ENCODE assay signal across 2 cellular contexts in the genomic region with DNA sequence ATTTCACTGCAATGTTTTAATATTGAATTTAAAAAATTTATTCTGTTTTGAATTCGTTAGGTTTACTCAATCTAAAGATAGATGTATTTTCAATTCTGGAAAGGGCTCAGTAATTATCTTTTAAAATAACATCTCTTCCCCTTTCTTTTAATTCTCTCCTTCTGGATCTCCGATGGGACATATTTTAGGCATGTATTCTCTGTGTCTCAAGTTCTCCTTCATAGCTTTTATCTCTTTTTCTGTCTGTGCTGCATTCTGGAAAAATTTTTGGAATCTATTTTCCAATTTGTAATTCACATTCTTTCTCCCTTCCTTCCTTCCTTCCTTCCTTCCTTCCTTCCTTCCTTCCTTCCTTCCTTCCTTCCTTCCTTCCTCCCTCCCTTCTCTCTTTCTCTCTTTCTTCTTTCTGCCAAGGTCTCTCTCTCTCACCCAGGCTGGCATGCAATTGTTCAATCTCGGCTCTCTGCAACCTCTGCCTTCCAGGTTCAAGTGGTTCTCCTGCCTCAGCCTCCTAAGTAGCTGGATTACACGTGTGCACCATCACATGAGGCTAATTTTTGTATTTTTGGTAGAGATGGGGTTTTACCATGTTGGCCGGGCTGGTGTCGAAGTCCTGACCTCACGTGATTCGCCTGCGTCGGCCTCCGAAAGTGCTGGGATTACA.
TF ChIP-seq lines count a peak whose summit lies in the region.

No MANE protein-coding gene starts in this region.

TF ChIP-seq in A549, 52 proteins besides CTCF, POLR2A, EP300 and RAD21 (continued from another document):
- TF ChIP-seq, protein P1, sequence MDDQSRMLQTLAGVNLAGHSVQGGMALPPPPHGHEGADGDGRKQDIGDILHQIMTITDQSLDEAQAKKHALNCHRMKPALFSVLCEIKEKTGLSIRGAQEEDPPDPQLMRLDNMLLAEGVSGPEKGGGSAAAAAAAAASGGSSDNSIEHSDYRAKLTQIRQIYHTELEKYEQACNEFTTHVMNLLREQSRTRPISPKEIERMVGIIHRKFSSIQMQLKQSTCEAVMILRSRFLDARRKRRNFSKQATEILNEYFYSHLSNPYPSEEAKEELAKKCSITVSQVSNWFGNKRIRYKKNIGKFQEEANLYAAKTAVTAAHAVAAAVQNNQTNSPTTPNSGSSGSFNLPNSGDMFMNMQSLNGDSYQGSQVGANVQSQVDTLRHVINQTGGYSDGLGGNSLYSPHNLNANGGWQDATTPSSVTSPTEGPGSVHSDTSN (IDR thresholded peaks at IDR 0.05): no peak
- TF ChIP-seq RNF2 (IDR thresholded peaks at IDR 0.05; ENCODE audit: borderline replicate concordance, low read depth): no peak
- no peak for TF ChIP-seq CHD2 (IDR thresholded peaks at IDR 0.05; ENCODE audit: low read length, partially characterized antibody)
- TF ChIP-seq, protein P2, sequence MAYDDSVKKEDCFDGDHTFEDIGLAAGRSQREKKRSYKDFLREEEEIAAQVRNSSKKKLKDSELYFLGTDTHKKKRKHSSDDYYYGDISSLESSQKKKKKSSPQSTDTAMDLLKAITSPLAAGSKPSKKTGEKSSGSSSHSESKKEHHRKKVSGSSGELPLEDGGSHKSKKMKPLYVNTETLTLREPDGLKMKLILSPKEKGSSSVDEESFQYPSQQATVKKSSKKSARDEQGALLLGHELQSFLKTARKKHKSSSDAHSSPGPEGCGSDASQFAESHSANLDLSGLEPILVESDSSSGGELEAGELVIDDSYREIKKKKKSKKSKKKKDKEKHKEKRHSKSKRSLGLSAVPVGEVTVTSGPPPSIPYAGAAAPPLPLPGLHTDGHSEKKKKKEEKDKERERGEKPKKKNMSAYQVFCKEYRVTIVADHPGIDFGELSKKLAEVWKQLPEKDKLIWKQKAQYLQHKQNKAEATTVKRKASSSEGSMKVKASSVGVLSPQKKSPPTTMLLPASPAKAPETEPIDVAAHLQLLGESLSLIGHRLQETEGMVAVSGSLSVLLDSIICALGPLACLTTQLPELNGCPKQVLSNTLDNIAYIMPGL (CRISPR knock-in tag; IDR thresholded peaks at IDR 0.05; ENCODE audit: borderline replicate concordance): no peak
- TF ChIP-seq ATOH8 (CRISPR knock-in tag; IDR thresholded peaks at IDR 0.05; ENCODE audit: low read depth): no peak
- no peak for TF ChIP-seq FOSL2 (IDR thresholded peaks at IDR 0.05)
- no peak for TF ChIP-seq FOSL2 (CRISPR knock-in tag; IDR thresholded peaks at IDR 0.05)
- no peak for TF ChIP-seq HEYL (CRISPR knock-in tag; IDR thresholded peaks at IDR 0.05)
- TF ChIP-seq NPAS2 (CRISPR knock-in tag; IDR thresholded peaks at IDR 0.05; ENCODE audit: borderline replicate concordance): no peak
- TF ChIP-seq, protein P3, sequence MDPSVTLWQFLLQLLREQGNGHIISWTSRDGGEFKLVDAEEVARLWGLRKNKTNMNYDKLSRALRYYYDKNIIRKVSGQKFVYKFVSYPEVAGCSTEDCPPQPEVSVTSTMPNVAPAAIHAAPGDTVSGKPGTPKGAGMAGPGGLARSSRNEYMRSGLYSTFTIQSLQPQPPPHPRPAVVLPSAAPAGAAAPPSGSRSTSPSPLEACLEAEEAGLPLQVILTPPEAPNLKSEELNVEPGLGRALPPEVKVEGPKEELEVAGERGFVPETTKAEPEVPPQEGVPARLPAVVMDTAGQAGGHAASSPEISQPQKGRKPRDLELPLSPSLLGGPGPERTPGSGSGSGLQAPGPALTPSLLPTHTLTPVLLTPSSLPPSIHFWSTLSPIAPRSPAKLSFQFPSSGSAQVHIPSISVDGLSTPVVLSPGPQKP (IDR thresholded peaks at IDR 0.05; ENCODE audit: low read depth, low read length): no peak
- no peak for TF ChIP-seq RCOR1 (IDR thresholded peaks at IDR 0.05; ENCODE audit: low read depth, low read length)
TF ChIP-seq in A549: peak in this region for 0.

TF ChIP-seq in HEK293, 187 proteins besides CTCF, POLR2A, EP300 and RAD21 (continued from another document):
- TF ChIP-seq, protein P4, sequence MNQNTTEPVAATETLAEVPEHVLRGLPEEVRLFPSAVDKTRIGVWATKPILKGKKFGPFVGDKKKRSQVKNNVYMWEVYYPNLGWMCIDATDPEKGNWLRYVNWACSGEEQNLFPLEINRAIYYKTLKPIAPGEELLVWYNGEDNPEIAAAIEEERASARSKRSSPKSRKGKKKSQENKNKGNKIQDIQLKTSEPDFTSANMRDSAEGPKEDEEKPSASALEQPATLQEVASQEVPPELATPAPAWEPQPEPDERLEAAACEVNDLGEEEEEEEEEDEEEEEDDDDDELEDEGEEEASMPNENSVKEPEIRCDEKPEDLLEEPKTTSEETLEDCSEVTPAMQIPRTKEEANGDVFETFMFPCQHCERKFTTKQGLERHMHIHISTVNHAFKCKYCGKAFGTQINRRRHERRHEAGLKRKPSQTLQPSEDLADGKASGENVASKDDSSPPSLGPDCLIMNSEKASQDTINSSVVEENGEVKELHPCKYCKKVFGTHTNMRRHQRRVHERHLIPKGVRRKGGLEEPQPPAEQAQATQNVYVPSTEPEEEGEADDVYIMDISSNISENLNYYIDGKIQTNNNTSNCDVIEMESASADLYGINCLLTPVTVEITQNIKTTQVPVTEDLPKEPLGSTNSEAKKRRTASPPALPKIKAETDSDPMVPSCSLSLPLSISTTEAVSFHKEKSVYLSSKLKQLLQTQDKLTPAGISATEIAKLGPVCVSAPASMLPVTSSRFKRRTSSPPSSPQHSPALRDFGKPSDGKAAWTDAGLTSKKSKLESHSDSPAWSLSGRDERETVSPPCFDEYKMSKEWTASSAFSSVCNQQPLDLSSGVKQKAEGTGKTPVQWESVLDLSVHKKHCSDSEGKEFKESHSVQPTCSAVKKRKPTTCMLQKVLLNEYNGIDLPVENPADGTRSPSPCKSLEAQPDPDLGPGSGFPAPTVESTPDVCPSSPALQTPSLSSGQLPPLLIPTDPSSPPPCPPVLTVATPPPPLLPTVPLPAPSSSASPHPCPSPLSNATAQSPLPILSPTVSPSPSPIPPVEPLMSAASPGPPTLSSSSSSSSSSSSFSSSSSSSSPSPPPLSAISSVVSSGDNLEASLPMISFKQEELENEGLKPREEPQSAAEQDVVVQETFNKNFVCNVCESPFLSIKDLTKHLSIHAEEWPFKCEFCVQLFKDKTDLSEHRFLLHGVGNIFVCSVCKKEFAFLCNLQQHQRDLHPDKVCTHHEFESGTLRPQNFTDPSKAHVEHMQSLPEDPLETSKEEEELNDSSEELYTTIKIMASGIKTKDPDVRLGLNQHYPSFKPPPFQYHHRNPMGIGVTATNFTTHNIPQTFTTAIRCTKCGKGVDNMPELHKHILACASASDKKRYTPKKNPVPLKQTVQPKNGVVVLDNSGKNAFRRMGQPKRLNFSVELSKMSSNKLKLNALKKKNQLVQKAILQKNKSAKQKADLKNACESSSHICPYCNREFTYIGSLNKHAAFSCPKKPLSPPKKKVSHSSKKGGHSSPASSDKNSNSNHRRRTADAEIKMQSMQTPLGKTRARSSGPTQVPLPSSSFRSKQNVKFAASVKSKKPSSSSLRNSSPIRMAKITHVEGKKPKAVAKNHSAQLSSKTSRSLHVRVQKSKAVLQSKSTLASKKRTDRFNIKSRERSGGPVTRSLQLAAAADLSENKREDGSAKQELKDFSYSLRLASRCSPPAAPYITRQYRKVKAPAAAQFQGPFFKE (tag by site-specific recombination; IDR thresholded peaks at IDR 0.05; ENCODE audit: borderline replicate concordance): no peak
